In the genomic region with DNA sequence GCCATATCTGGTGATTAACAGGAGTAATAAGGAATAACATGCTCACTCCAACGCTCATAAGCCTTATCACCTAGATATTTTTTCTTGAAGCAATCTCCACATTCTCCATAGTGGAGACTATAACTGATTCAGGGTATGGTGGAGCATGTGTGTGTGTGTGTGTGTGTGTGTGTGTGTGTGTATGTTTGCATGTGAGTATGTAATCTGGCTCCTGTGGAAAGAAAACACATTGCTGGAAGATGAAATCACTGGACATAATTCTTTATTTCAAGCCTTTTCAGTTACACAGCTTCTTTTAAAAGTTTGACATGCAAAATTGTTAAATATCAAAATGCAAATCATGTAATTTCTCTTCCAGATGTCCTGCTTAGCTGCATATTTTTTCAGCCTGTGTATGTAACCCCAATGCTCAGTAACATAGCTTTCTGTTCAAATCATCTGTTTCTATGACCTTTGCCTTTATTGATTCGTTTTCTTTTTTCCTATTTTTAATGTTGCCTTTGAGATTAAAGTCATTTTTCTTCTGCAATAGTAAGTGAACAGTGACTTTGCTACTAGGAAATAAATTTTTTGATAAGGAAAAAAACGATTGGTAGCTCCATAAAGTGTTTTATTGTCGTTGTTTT, we compare ENCODE assay signal across 28 cellular contexts.
DNase-seq lines count a peak whose midpoint lies in the region; ATAC-seq, FAIRE-seq and TF ChIP-seq lines count a peak whose summit lies in the region.
"Had no signal": no experiment of that assay in that cellular context is flagged by ENCODE, and none has a peak within 500 bp of the region (broad histone marks: within the 10 kb centered on the region; RNA-seq: fewer than 3 reads in every experiment).

No MANE protein-coding gene starts in this region.

- no peak overlapping the region for H2AFZ ChIP-seq in endothelial cell of umbilical vein (ENCODE audit: low read depth, low read length)

- H3K4me3 Mint-ChIP-seq in mesothelial cell of epicardium = no peak overlapping the region
- H3K4me3 Mint-ChIP-seq: activated naive CD4-positive, alpha-beta T cell treated with anti-CD3 and anti-CD28 coated beads for 36 hours; activated T-cell treated with anti-CD3 and anti-CD28 coated beads, Interleukin-2, amount 50 U/mL, for 72 hours; CD4-positive, alpha-beta memory T cell; endodermal cell; IgD-negative memory B cell; T-cell had no signal

- POLR2A ChIA-PET in AG04449 (lab: Yijun Ruan, JAX) = interaction anchor here (0.7 kb wide), 1 partner anchor 80 kb away, joined by 4 read pairs; the partner anchor contains the start of gene BTG1
- POLR2A ChIA-PET in endothelial cell of umbilical vein (lab: Charles Lee) = interaction anchor here (1.2 kb wide), 1 partner anchor 80 kb away, joined by 3 read pairs; the partner anchor contains the start of gene BTG1
- POLR2A ChIA-PET in A673 (lab: Charles Lee; ENCODE audit: low non-redundant PET) = no interaction called here

- H3K27me3 ChIP-seq in endothelial cell of umbilical vein (ENCODE audit: control insufficient read depth in 2 of 2, insufficient read depth in 2 of 2, low read length in 2 of 2) = no peaks in the 10 kb centered on the region
- no peaks in the 10 kb centered on the region for H3K27me3 ChIP-seq in A673 (replicated peaks; ENCODE audit: insufficient read depth, low read depth, low read length, poor library complexity)
- H3K27me3 ChIP-seq: cardiac muscle cell, esophagus squamous epithelium, testis had no signal

- H3K9me3 ChIP-seq in endothelial cell of umbilical vein (replicated peaks; ENCODE audit: control insufficient read depth, insufficient read depth, low read length) = no peaks in the 10 kb centered on the region
- H3K9me3 ChIP-seq in A673 (ENCODE audit: low read depth, low read length, poor library complexity, severe bottlenecking) = no peaks in the 10 kb centered on the region
- H3K9me3 ChIP-seq: esophagus squamous epithelium, testis had no signal

- CTCF ChIA-PET in AG04449 (lab: Yijun Ruan, JAX) = no interaction called here
- CTCF ChIA-PET in endothelial cell of umbilical vein (lab: Charles Lee) = interaction anchor here (0.9 to 1.2 kb wide), 5 partner anchors 13 to 1876 kb away, joined by 3 to 4 read pairs (median 3); no protein-coding TSS in a partner anchor
- CTCF ChIA-PET in A673 (lab: Charles Lee) = no interaction called here

- H4K20me1 ChIP-seq in endothelial cell of umbilical vein (replicated peaks; ENCODE audit: control insufficient read depth, extremely low read depth, insufficient read depth, low read length) = no peaks in the 10 kb centered on the region

- intact Hi-C loops in endothelial cell of umbilical vein (cut with micrococcal nuclease) = no loop called here
- intact Hi-C loops in A673 (cut with micrococcal nuclease; ENCODE audit: unreplicated experiment) = no loop called here
- intact Hi-C loops in lower leg skin (cut with DNase I; ENCODE audit: low total_unique reads) = no loop called here

- H3K79me2 ChIP-seq in endothelial cell of umbilical vein (ENCODE audit: control insufficient read depth, insufficient read depth, low read length) = no peaks in the 10 kb centered on the region

- H3K4me1 Mint-ChIP-seq in mesothelial cell of epicardium = peaks cover 16% of the 10 kb centered on the region

- no peaks in the 10 kb centered on the region for H3K27me3 Mint-ChIP-seq in mesothelial cell of epicardium (ENCODE audit: low read depth)
- H3K27me3 Mint-ChIP-seq: CD4-positive, alpha-beta memory T cell; IgD-negative memory B cell; T-cell had no signal

- dilution Hi-C loops in endothelial cell of umbilical vein (cut with MboI; ENCODE audit: extremely low pct_ligation_motif_present, low sequenced_read_pairs) = no loop called here

- H3K4me3 ChIP-seq in AG04449 (ENCODE audit: low read depth, low read length) = no peak overlapping the region
- H3K4me3 ChIP-seq in endothelial cell of umbilical vein (replicated peaks in 1 of 3; ENCODE audit: insufficient read depth in 1 of 3, low read depth in 1 of 3, low read length in 3 of 3) = no peak overlapping the region
- H3K4me3 ChIP-seq in A673 (ENCODE audit: low read depth, low read length, poor library complexity, severe bottlenecking) = no peak overlapping the region
- H3K4me3 ChIP-seq in lower leg skin (ENCODE audit: low read depth, poor library complexity, severe bottlenecking) = no peak overlapping the region
- H3K4me3 ChIP-seq: cardiac muscle cell, esophagus squamous epithelium, testis had no signal

- FAIRE-seq in endothelial cell of umbilical vein (lab: Jason Lieb, UNC) = peak; percentile 52

- WGBS in lower leg skin, 2 donors = 68 to 69% methylated on average over 4 of the region's 4 CpGs

- H3K4me2 ChIP-seq in endothelial cell of umbilical vein (ENCODE audit: insufficient read depth, low read length) = no peak overlapping the region

- ATAC-seq in left lobe of liver = peak; percentile 77
- ATAC-seq: activated T-cell treated with anti-CD3 and anti-CD28 coated beads, Interleukin-2, amount 50 U/mL, for 72 hours; sciatic nerve; T-cell had no signal

- H3K9me1 ChIP-seq in endothelial cell of umbilical vein (replicated peaks; ENCODE audit: control insufficient read depth, extremely low read depth, insufficient read depth, low read length) = no peaks in the 10 kb centered on the region

- H3K9ac ChIP-seq in endothelial cell of umbilical vein (replicated peaks; ENCODE audit: extremely low read depth, insufficient read depth, low read length) = no peak overlapping the region

- DNase-seq in AG04449 (ENCODE audit: low read depth, low spot score) = peak; percentile 28
- peak; percentile 10 to 27 for DNase-seq in NCI-H526 (lab: John Stamatoyannopoulos, UW)
- no peak for DNase-seq in endothelial cell of umbilical vein (ENCODE audit: low read depth, low spot score)
- DNase-seq in left lobe of liver (ENCODE audit: low spot score) = no peak
- no peak for DNase-seq in mesothelial cell of epicardium (ENCODE audit: low spot score in 2 of 2, unreplicated experiment in 2 of 2)
- DNase-seq in HCEC 1CT = no peak
- DNase-seq in A673 (ENCODE audit: low spot score) = no peak
- DNase-seq in lower leg skin (ENCODE audit: low spot score in 2 of 2) = no peak
- DNase-seq: activated CD4-positive, alpha-beta T cell treated with anti-CD3 and anti-CD28 coated beads, Interleukin-2, amount 50 U/mL, for 4 hours; activated CD4-positive, CD25-positive, alpha-beta regulatory T cell; activated naive CD4-positive, alpha-beta T cell treated with anti-CD3 and anti-CD28 coated beads for 36 hours; activated T-cell treated with anti-CD3 and anti-CD28 coated beads, Interleukin-2, amount 50 U/mL, for 72 hours; amniotic stem cell; CD4-positive, alpha-beta memory T cell; cortex of kidney; endodermal cell; esophagus squamous epithelium; kidney glomerular epithelial cell; NCI-H1092; NCI-H187; NCI-H69; RPMI8226; stimulated activated naive CD4-positive, alpha-beta T cell; T-cell; testis had no signal

- H3K36me3 Mint-ChIP-seq in mesothelial cell of epicardium = no peaks in the 10 kb centered on the region
- H3K36me3 Mint-ChIP-seq: CD4-positive, alpha-beta memory T cell; IgD-negative memory B cell; T-cell had no signal

- H3K27ac Mint-ChIP-seq in mesothelial cell of epicardium = no peak overlapping the region
- H3K27ac Mint-ChIP-seq: activated naive CD4-positive, alpha-beta T cell treated with anti-CD3 and anti-CD28 coated beads for 36 hours; activated T-cell treated with anti-CD3 and anti-CD28 coated beads, Interleukin-2, amount 50 U/mL, for 72 hours; CD4-positive, alpha-beta memory T cell; endodermal cell; IgD-negative memory B cell; T-cell had no signal

- no peaks in the 10 kb centered on the region for H3K9me3 Mint-ChIP-seq in mesothelial cell of epicardium
- H3K9me3 Mint-ChIP-seq: activated T-cell treated with anti-CD3 and anti-CD28 coated beads, Interleukin-2, amount 50 U/mL, for 72 hours; CD4-positive, alpha-beta memory T cell; endodermal cell; IgD-negative memory B cell; T-cell had no signal

- no peaks in the 10 kb centered on the region for H3K4me1 ChIP-seq in endothelial cell of umbilical vein (ENCODE audit: control insufficient read depth, extremely low read depth, insufficient read depth, low read length)
- H3K4me1 ChIP-seq in A673 (ENCODE audit: insufficient read depth, low read length, poor library complexity, severe bottlenecking) = no peaks in the 10 kb centered on the region
- H3K4me1 ChIP-seq: testis had no signal

- H3K36me3 ChIP-seq in endothelial cell of umbilical vein (ENCODE audit: control insufficient read depth in 2 of 2, extremely low read depth in 1 of 2, insufficient read depth in 2 of 2, low read length in 2 of 2) (no peaks in the 10 kb centered on the region), A673 (ENCODE audit: insufficient read depth, low read length, poor library complexity, severe bottlenecking) (no peaks in the 10 kb centered on the region)
- H3K36me3 ChIP-seq: cardiac muscle cell, esophagus squamous epithelium had no signal

- no peak for TF ChIP-seq CTCF in AG04449 (IDR thresholded peaks at IDR 0.05; ENCODE audit: insufficient read depth, low read length, missing control alignments)
- no peak for TF ChIP-seq CTCF in endothelial cell of umbilical vein (IDR thresholded peaks at IDR 0.05; ENCODE audit: extremely low read depth in 1 of 2, insufficient read depth in 1 of 2, low read depth in 1 of 2, low read length in 2 of 2)
- no peak for TF ChIP-seq CTCF in mesothelial cell of epicardium (IDR thresholded peaks at IDR 0.05; ENCODE audit: unreplicated experiment)
- TF ChIP-seq CTCF in A673 (conservative IDR thresholded peaks at IDR 0.05; ENCODE audit: low read depth, low read length) = no peak
- TF ChIP-seq CTCF in lower leg skin (IDR thresholded peaks at IDR 0.05) = no peak

- H3K27ac ChIP-seq in endothelial cell of umbilical vein (ENCODE audit: insufficient read depth, low read depth, low read length) (no peak overlapping the region), A673 (ENCODE audit: low read depth, low read length, poor library complexity, severe bottlenecking) (no peak overlapping the region)
- H3K27ac ChIP-seq: cardiac muscle cell, testis had no signal

- BruUV-seq in endothelial cell of umbilical vein (replicated peaks; lab: Mats Ljungman, UMichigan) (no TSS peak), A673 (replicated peaks; lab: Mats Ljungman, UMichigan) (no TSS peak)

- TF ChIP-seq POLR2A in endothelial cell of umbilical vein (IDR thresholded peaks at IDR 0.05; ENCODE audit: low read depth, low read length) (no peak), lower leg skin (IDR thresholded peaks at IDR 0.05) (no peak)

TF ChIP-seq in endothelial cell of umbilical vein, 7 proteins besides CTCF, POLR2A, EP300 and RAD21 (continues in another document):
- TF ChIP-seq POLR2AphosphoS5 (IDR thresholded peaks at IDR 0.05; ENCODE audit: insufficient read depth, low read depth, low read length) (no peak), FOS (IDR thresholded peaks at IDR 0.05; ENCODE audit: borderline replicate concordance, insufficient read depth, low read length) (no peak), MAX (IDR thresholded peaks at IDR 0.05; ENCODE audit: insufficient read depth, insufficient read length) (no peak), JUN (IDR thresholded peaks at IDR 0.05; ENCODE audit: borderline replicate concordance, insufficient read depth, insufficient read length, low read depth) (no peak), EZH2 (IDR thresholded peaks at IDR 0.05; ENCODE audit: borderline replicate concordance, low read depth, low read length, severe bottlenecking) (no peak)

Comparison
In these comparisons a context has a peak if more than half of its experiments do, and no peak if none do; other contexts are left out.
1. DNase-seq: peak in AG04449 (single experiment) and NCI-H526 (2 of 2); none in endothelial cell of umbilical vein (single experiment), left lobe of liver (single experiment), mesothelial cell of epicardium (0 of 2), HCEC 1CT (single experiment), A673 (single experiment) and lower leg skin (0 of 2).